Comparison of ENCODE assay signal across 19 cellular contexts in the genomic region with DNA sequence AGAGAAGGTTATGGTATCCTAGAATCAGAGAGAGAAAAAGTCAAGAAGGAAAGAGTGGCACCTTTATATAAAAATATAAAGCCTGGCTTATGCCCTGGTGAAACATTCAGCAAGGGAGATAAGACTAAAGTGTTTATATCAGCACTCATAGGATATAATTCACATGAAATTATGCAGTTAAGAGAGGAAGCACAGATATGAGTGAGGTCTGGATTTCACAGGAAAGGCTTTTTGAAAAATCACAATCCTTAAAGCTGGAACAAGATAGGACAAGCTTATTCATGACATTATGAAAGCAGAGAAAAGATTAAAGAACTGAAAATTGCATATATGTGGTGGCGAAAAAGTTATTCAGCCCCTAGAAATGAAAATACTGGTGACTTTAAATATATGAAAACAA.
"Had no signal": no experiment of that assay in that cellular context is flagged by ENCODE, and none has a peak within 500 bp of the region (broad histone marks: within the 10 kb centered on the region; RNA-seq: fewer than 3 reads in every experiment).

No MANE protein-coding gene starts in this region.

- H3K36me3 ChIP-seq: heart right ventricle, tibial nerve, upper lobe of right lung, vagina had no signal

- H3K4me1 ChIP-seq: heart right ventricle, testis, tibial nerve, upper lobe of right lung, vagina had no signal

- ATAC-seq: effector memory CD8-positive, alpha-beta T cell; heart right ventricle; left colon; left ventricle myocardium superior; mucosa of descending colon; naive thymus-derived CD8-positive, alpha-beta T cell; sciatic nerve; stimulated activated naive B cell treated with anti-CD40 and anti-IgM and Interleukin-4, amounts not matched to agents 10 μg/mL and 1 μg/mL and 100 μg/mL, for 72 hours; stimulated activated naive CD8-positive, alpha-beta T cell treated with anti-CD3 and anti-CD28 coated beads, Interleukin-15, amount 100 ng/mL, for 72 hours; upper lobe of right lung had no signal

- H3K27me3 ChIP-seq: heart right ventricle, testis, tibial nerve, upper lobe of right lung, vagina had no signal

- H3K36me3 Mint-ChIP-seq: naive thymus-derived CD8-positive, alpha-beta T cell; stimulated activated naive B cell treated with anti-CD40 and anti-IgM and Interleukin-4, amounts not matched to agents 10 μg/mL and 1 μg/mL and 100 μg/mL, for 72 hours had no signal

- H3K4me3 ChIP-seq: heart right ventricle, mucosa of descending colon, testis, tibial nerve, upper lobe of right lung, vagina had no signal

- H3K9me3 ChIP-seq: heart right ventricle, mucosa of descending colon, testis, tibial nerve, upper lobe of right lung, vagina had no signal

- H3K27ac Mint-ChIP-seq: dendritic cell treated with granulocyte-macrophage colony-stimulating factor and Interleukin-4, amounts not matched to agents 40 ng/mL and 50 ng/mL, for 4 days; effector memory CD8-positive, alpha-beta T cell; naive thymus-derived CD8-positive, alpha-beta T cell; stimulated activated naive B cell treated with anti-CD40 and anti-IgM and Interleukin-4, amounts not matched to agents 10 μg/mL and 1 μg/mL and 100 μg/mL, for 72 hours; stimulated activated naive CD8-positive, alpha-beta T cell treated with anti-CD3 and anti-CD28 coated beads, Interleukin-15, amount 100 ng/mL, for 72 hours had no signal

- DNase-seq: effector memory CD8-positive, alpha-beta T cell; erythroblast; heart right ventricle; islet precursor cell; left colon; left ventricle myocardium superior; mucosa of descending colon; naive thymus-derived CD8-positive, alpha-beta T cell; posterior cingulate gyrus; stimulated activated CD4-positive, alpha-beta T cell treated with anti-CD3 and anti-CD28 coated beads, Interleukin-2, amount 100 ng/mL, for 24 hours; stimulated activated CD4-positive, alpha-beta T cell treated with anti-CD3 and anti-CD28 coated beads, Interleukin-4, amount 100 ng/mL, for 4 hours; stimulated activated naive B cell treated with anti-CD40 and anti-IgM and Interleukin-4, amounts not matched to agents 10 μg/mL and 1 μg/mL and 100 μg/mL, for 72 hours; stimulated activated naive CD8-positive, alpha-beta T cell treated with anti-CD3 and anti-CD28 coated beads, Interleukin-15, amount 100 ng/mL, for 72 hours; testis; upper lobe of right lung had no signal

- H3K27me3 Mint-ChIP-seq: dendritic cell treated with granulocyte-macrophage colony-stimulating factor and Interleukin-4, amounts not matched to agents 40 ng/mL and 50 ng/mL, for 4 days; effector memory CD8-positive, alpha-beta T cell; naive thymus-derived CD8-positive, alpha-beta T cell; stimulated activated naive B cell treated with anti-CD40 and anti-IgM and Interleukin-4, amounts not matched to agents 10 μg/mL and 1 μg/mL and 100 μg/mL, for 72 hours; stimulated activated naive CD8-positive, alpha-beta T cell treated with anti-CD3 and anti-CD28 coated beads, Interleukin-15, amount 100 ng/mL, for 72 hours had no signal

- H3K4me3 Mint-ChIP-seq: dendritic cell treated with granulocyte-macrophage colony-stimulating factor and Interleukin-4, amounts not matched to agents 40 ng/mL and 50 ng/mL, for 4 days; effector memory CD8-positive, alpha-beta T cell; naive thymus-derived CD8-positive, alpha-beta T cell; stimulated activated naive B cell treated with anti-CD40 and anti-IgM and Interleukin-4, amounts not matched to agents 10 μg/mL and 1 μg/mL and 100 μg/mL, for 72 hours; stimulated activated naive CD8-positive, alpha-beta T cell treated with anti-CD3 and anti-CD28 coated beads, Interleukin-15, amount 100 ng/mL, for 72 hours had no signal

- H3K4me1 Mint-ChIP-seq: naive thymus-derived CD8-positive, alpha-beta T cell; stimulated activated naive B cell treated with anti-CD40 and anti-IgM and Interleukin-4, amounts not matched to agents 10 μg/mL and 1 μg/mL and 100 μg/mL, for 72 hours; stimulated activated naive CD8-positive, alpha-beta T cell treated with anti-CD3 and anti-CD28 coated beads, Interleukin-15, amount 100 ng/mL, for 72 hours had no signal

- H3K27ac ChIP-seq: heart right ventricle, testis, tibial nerve, upper lobe of right lung, vagina had no signal
